In the genomic region with DNA sequence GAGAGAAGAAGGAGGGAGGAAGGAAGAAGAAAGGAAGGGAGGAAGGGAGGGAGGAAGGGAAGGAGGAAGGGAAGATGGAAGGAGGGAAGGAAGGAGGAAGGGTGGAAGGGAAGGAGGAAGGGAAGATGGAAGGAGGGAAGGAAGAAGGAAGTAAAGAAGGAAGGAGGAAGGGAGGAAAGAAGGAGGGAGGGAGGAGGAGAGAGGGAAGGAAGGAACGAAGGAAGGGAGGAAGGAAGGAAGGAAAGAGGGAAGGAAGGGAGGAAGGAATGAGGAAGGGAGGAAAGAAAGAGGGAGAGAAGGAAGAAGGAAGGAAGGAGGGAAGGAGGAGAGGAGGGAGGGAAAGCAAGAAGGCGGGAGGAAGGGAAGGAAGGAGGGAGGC, we compare ENCODE assay signal across 12 cellular contexts. TPM values are rescaled to one million over a fixed set of nuclear protein-coding genes. Genes with fewer than 3 reads are reported as not detected.
DNase-seq lines count a peak whose midpoint lies in the region; ATAC-seq, FAIRE-seq and TF ChIP-seq lines count a peak whose summit lies in the region.
"Had no signal": no experiment of that assay in that cellular context is flagged by ENCODE, and none has a peak within 500 bp of the region (broad histone marks: within the 10 kb centered on the region; RNA-seq: fewer than 3 reads in every experiment).

No MANE protein-coding gene starts in this region.

- FAIRE-seq in astrocyte (lab: Jason Lieb, UNC), result no peak
- FAIRE-seq: endothelial cell of umbilical vein had no signal

- peak overlapping the region; percentile 96 for H2AFZ ChIP-seq in astrocyte (ENCODE audit: low read depth, low read length)
- peak overlapping the region; percentile 94 for H2AFZ ChIP-seq in smooth muscle cell (ENCODE audit: low read depth)

- no peaks in the 10 kb centered on the region for H3K36me3 Mint-ChIP-seq in astrocyte (ENCODE audit: low read depth, unreplicated experiment)

- H3K4me3 ChIP-seq in HEK293 (ENCODE audit: low read depth, low read length) (no peak overlapping the region), astrocyte (ENCODE audit: insufficient read depth, low read depth, low read length) (no peak overlapping the region), lower lobe of right lung (peak overlapping the region; percentile 53), smooth muscle cell (peak overlapping the region; percentile 60)
- H3K4me3 ChIP-seq: BLaER1 had no signal

- H3K9me3 ChIP-seq in HEK293 (ENCODE audit: control insufficient read depth, insufficient read depth, low read depth, low read length), result no peaks in the 10 kb centered on the region
- H3K9me3 ChIP-seq in astrocyte (ENCODE audit: insufficient read depth, low read depth, low read length), result no peaks in the 10 kb centered on the region
- no peaks in the 10 kb centered on the region for H3K9me3 ChIP-seq in lower lobe of right lung
- no peaks in the 10 kb centered on the region for H3K9me3 ChIP-seq in smooth muscle cell (replicated peaks; ENCODE audit: low read depth)
- H3K9me3 ChIP-seq: uterus had no signal

- H3K4me1 ChIP-seq in HEK293 (ENCODE audit: control insufficient read depth, insufficient read depth, low read length) (peaks cover 2% of the 10 kb centered on the region; the same call in 1 of the 2 replicates), astrocyte (ENCODE audit: insufficient read depth, low read length) (peaks cover 31% of the 10 kb centered on the region), lower lobe of right lung (peaks cover 18% of the 10 kb centered on the region), smooth muscle cell (ENCODE audit: low read depth) (no peaks in the 10 kb centered on the region)
- H3K4me1 ChIP-seq: uterus had no signal

- POLR2A ChIA-PET in HEK293 (lab: Yijun Ruan, JAX), result no interaction called here

- H3K4me1 Mint-ChIP-seq in astrocyte (ENCODE audit: low read depth, unreplicated experiment), result peaks cover 15% of the 10 kb centered on the region

- H3K27me3 Mint-ChIP-seq in astrocyte (ENCODE audit: low read depth, unreplicated experiment), result peaks cover 20% of the 10 kb centered on the region

- no peak for DNase-seq in astrocyte (ENCODE audit: low read depth)
- no peak for DNase-seq in lower lobe of right lung
- no peak for DNase-seq in smooth muscle cell (lab: John Stamatoyannopoulos, UW; ENCODE audit: unreplicated experiment)
- no peak for DNase-seq in NCI-H2227 (lab: John Stamatoyannopoulos, UW; ENCODE audit: unreplicated experiment)
- no peak for DNase-seq in NAMALWA (ENCODE audit: low spot score)
- DNase-seq in NCI-H1694 treated with DMSO at 0.1 percent for 48 hours (lab: John Stamatoyannopoulos, UW), result no peak
- no peak for DNase-seq in NCI-H1417 treated with DMSO at 0.1 percent for 48 hours (lab: John Stamatoyannopoulos, UW)
- DNase-seq: SHP77 had no signal

- H3K9ac ChIP-seq in astrocyte (ENCODE audit: low read length), result no peak overlapping the region
- H3K9ac ChIP-seq in smooth muscle cell (ENCODE audit: low read depth), result no peak overlapping the region
- H3K9ac ChIP-seq: BLaER1 had no signal

- H3K4me3 Mint-ChIP-seq in astrocyte (ENCODE audit: unreplicated experiment), result no peak overlapping the region

- no peaks in the 10 kb centered on the region for H3F3A ChIP-seq in smooth muscle cell (ENCODE audit: low read depth)

- 29% methylated on average over 2 of the region's 2 CpGs for WGBS in smooth muscle cell (ENCODE audit: low lambda C conversion rate)

- CTCF ChIA-PET in HEK293 (lab: Yijun Ruan, JAX), result interaction anchor here (0.8 to 1.4 kb wide), 4 partner anchors 15 to 78 kb away, joined by 3 to 10 read pairs (median 4); no protein-coding TSS in a partner anchor

- no peak for ATAC-seq in lower lobe of right lung

- H3K36me3 ChIP-seq in HEK293 (ENCODE audit: control insufficient read depth in 2 of 2, insufficient read depth in 1 of 2, low read length in 2 of 2) (no peaks in the 10 kb centered on the region), astrocyte (ENCODE audit: insufficient read depth, low read length) (no peaks in the 10 kb centered on the region), lower lobe of right lung (no peaks in the 10 kb centered on the region), smooth muscle cell (ENCODE audit: low read depth) (no peaks in the 10 kb centered on the region)
- H3K36me3 ChIP-seq: BLaER1, uterus had no signal

- H3K79me2 ChIP-seq in astrocyte (ENCODE audit: insufficient read depth, low read length) (no peaks in the 10 kb centered on the region), smooth muscle cell (ENCODE audit: low read depth) (no peaks in the 10 kb centered on the region)

- H3K27me3 ChIP-seq in astrocyte (ENCODE audit: insufficient read depth, low read length) (no peaks in the 10 kb centered on the region), lower lobe of right lung (ENCODE audit: low read depth) (peaks cover 35% of the 10 kb centered on the region), smooth muscle cell (ENCODE audit: low read depth) (no peaks in the 10 kb centered on the region)
- H3K27me3 ChIP-seq: uterus had no signal

- no peaks in the 10 kb centered on the region for H4K20me1 ChIP-seq in astrocyte (ENCODE audit: insufficient read depth, low read length)
- no peaks in the 10 kb centered on the region for H4K20me1 ChIP-seq in smooth muscle cell (ENCODE audit: low read depth)
- H4K20me1 ChIP-seq: BLaER1 had no signal

- no peak overlapping the region for H3K27ac Mint-ChIP-seq in astrocyte (ENCODE audit: unreplicated experiment)

- H3K4me2 ChIP-seq in astrocyte (ENCODE audit: low read length) (peak overlapping the region; percentile 86), smooth muscle cell (peak overlapping the region; percentile 92)
- H3K4me2 ChIP-seq: BLaER1 had no signal

- no peak overlapping the region for H3K27ac ChIP-seq in HEK293 (ENCODE audit: extremely low read depth, low read depth, low read length)
- no peak overlapping the region for H3K27ac ChIP-seq in astrocyte (ENCODE audit: low read depth, low read length)
- peak overlapping the region; percentile 71 for H3K27ac ChIP-seq in lower lobe of right lung
- H3K27ac ChIP-seq in smooth muscle cell (ENCODE audit: low read depth), result no peak overlapping the region
- H3K27ac ChIP-seq: BLaER1 had no signal

- TF ChIP-seq CTCF in HEK293 (tag by site-specific recombination; IDR thresholded peaks at IDR 0.05), result no peak
- TF ChIP-seq CTCF in astrocyte (IDR thresholded peaks at IDR 0.05; ENCODE audit: insufficient read depth, low read depth, low read length), result no peak
- no peak for TF ChIP-seq CTCF in lower lobe of right lung (IDR thresholded peaks at IDR 0.05)
- no peak for TF ChIP-seq CTCF in smooth muscle cell (IDR thresholded peaks at IDR 0.05; ENCODE audit: borderline replicate concordance, insufficient read depth, poor library complexity, severe bottlenecking)

- H3K9me3 Mint-ChIP-seq in astrocyte (ENCODE audit: unreplicated experiment), result no peaks in the 10 kb centered on the region

- intact Hi-C loops in lower lobe of right lung (cut with DNase I), result no loop called here

TF ChIP-seq in HEK293, 187 proteins besides CTCF, POLR2A, EP300 and RAD21 (continues in another document):
- no peak for TF ChIP-seq ZNF133 (tag by site-specific recombination; IDR thresholded peaks at IDR 0.05)
- TF ChIP-seq ZNF555 (tag by site-specific recombination; conservative IDR thresholded peaks at IDR 0.05), result no peak
- no peak for TF ChIP-seq ZNF529 (tag by site-specific recombination; IDR thresholded peaks at IDR 0.05; ENCODE audit: insufficient replicate concordance)
- peak; percentile 42; the same call in 1 of the 2 replicates for TF ChIP-seq ZNF544 (tag by site-specific recombination; IDR thresholded peaks at IDR 0.05)
- no peak for TF ChIP-seq ZNF433 (tag by site-specific recombination; IDR thresholded peaks at IDR 0.05; ENCODE audit: low read depth)
- TF ChIP-seq ZNF157 (tag by site-specific recombination; IDR thresholded peaks at IDR 0.05), result peak; percentile 33; the same call in 1 of the 2 replicates
- no peak for TF ChIP-seq ZNF610 (tag by site-specific recombination; IDR thresholded peaks at IDR 0.05; ENCODE audit: borderline replicate concordance)
- TF ChIP-seq ZNF366 (tag by site-specific recombination; conservative IDR thresholded peaks at IDR 0.05), result peak; percentile 99
- TF ChIP-seq ZNF274 (IDR thresholded peaks at IDR 0.05; ENCODE audit: low read length), result no peak
- peak; percentile 46 for TF ChIP-seq ZNF274 (tag by site-specific recombination; IDR thresholded peaks at IDR 0.05; ENCODE audit: borderline replicate concordance)
- TF ChIP-seq ZNF664 (tag by site-specific recombination; IDR thresholded peaks at IDR 0.05), result no peak
- TF ChIP-seq KLF7 (tag by site-specific recombination; IDR thresholded peaks at IDR 0.05; ENCODE audit: borderline replicate concordance), result no peak
- no peak for TF ChIP-seq ZNF670 (tag by site-specific recombination; IDR thresholded peaks at IDR 0.05; ENCODE audit: low read depth)
- no peak for TF ChIP-seq ZNF354C (tag by site-specific recombination; IDR thresholded peaks at IDR 0.05; ENCODE audit: borderline replicate concordance, low read depth)
- TF ChIP-seq, protein P1, sequence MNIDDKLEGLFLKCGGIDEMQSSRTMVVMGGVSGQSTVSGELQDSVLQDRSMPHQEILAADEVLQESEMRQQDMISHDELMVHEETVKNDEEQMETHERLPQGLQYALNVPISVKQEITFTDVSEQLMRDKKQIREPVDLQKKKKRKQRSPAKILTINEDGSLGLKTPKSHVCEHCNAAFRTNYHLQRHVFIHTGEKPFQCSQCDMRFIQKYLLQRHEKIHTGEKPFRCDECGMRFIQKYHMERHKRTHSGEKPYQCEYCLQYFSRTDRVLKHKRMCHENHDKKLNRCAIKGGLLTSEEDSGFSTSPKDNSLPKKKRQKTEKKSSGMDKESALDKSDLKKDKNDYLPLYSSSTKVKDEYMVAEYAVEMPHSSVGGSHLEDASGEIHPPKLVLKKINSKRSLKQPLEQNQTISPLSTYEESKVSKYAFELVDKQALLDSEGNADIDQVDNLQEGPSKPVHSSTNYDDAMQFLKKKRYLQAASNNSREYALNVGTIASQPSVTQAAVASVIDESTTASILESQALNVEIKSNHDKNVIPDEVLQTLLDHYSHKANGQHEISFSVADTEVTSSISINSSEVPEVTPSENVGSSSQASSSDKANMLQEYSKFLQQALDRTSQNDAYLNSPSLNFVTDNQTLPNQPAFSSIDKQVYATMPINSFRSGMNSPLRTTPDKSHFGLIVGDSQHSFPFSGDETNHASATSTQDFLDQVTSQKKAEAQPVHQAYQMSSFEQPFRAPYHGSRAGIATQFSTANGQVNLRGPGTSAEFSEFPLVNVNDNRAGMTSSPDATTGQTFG (tag by site-specific recombination; IDR thresholded peaks at IDR 0.05; ENCODE audit: borderline replicate concordance), result 0 out of 2 replicates have a peak, but pooled peaks have one; percentile 70
- TF ChIP-seq ZNF266 (tag by site-specific recombination; IDR thresholded peaks at IDR 0.05; ENCODE audit: low read depth), result 0 out of 2 replicates have a peak, but pooled peaks have one; percentile 6
- TF ChIP-seq HOXD13 (CRISPR knock-in tag; IDR thresholded peaks at IDR 0.05; ENCODE audit: borderline replicate concordance), result no peak
- 0 out of 2 replicates have a peak, but pooled peaks have one; percentile 22 for TF ChIP-seq ZNF548 (tag by site-specific recombination; IDR thresholded peaks at IDR 0.05)

RNA-seq across cellular contexts. Expression of a gene that starts 31.9 kb away (rescaled TPM):
- total RNA-seq in astrocyte, result not detected in 2 replicates
- 2.8 TPM for total RNA-seq in lower lobe of right lung
- not detected in 2 replicates for total RNA-seq in smooth muscle cell
- polyA plus RNA-seq in smooth muscle cell, result 0.48 TPM in 1 of 2 replicates, not detected in the other
- total RNA-seq: endothelial cell of umbilical vein had no signal
- polyA plus RNA-seq: endothelial cell of umbilical vein had no signal

Comparison
In these comparisons a context has a peak if more than half of its experiments do, and no peak if none do; other contexts are left out.
1. H3K4me3 ChIP-seq: peak in lower lobe of right lung (single experiment) and smooth muscle cell (single experiment); none in HEK293 (single experiment) and astrocyte (single experiment).